ENCODE assay signal across 1 cellular context in genomic region chr14:93099187-93099586, GRCh38.
TF ChIP-seq lines count a peak whose summit lies in the region.

No MANE protein-coding gene starts in this region.

TF ChIP-seq in GM23338, 12 proteins besides CTCF, POLR2A, EP300 and RAD21 (continued from another document):
- TF ChIP-seq ZNF462 (CRISPR knock-in tag; IDR thresholded peaks at IDR 0.05) (no peak), STAT1 (IDR thresholded peaks at IDR 0.05; ENCODE audit: unreplicated experiment) (no peak), ZNF331 (CRISPR knock-in tag; IDR thresholded peaks at IDR 0.05; ENCODE audit: low read depth) (no peak), POLR2AphosphoS5 (IDR thresholded peaks at IDR 0.05; ENCODE audit: low read depth) (no peak), ZNF114 (CRISPR knock-in tag; IDR thresholded peaks at IDR 0.05) (no peak), NANOG (IDR thresholded peaks at IDR 0.05; ENCODE audit: borderline replicate concordance) (no peak)
- TF ChIP-seq, protein P1, sequence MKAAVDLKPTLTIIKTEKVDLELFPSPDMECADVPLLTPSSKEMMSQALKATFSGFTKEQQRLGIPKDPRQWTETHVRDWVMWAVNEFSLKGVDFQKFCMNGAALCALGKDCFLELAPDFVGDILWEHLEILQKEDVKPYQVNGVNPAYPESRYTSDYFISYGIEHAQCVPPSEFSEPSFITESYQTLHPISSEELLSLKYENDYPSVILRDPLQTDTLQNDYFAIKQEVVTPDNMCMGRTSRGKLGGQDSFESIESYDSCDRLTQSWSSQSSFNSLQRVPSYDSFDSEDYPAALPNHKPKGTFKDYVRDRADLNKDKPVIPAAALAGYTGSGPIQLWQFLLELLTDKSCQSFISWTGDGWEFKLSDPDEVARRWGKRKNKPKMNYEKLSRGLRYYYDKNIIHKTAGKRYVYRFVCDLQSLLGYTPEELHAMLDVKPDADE (IDR thresholded peaks at IDR 0.05) = no peak
- TF ChIP-seq, protein P2, sequence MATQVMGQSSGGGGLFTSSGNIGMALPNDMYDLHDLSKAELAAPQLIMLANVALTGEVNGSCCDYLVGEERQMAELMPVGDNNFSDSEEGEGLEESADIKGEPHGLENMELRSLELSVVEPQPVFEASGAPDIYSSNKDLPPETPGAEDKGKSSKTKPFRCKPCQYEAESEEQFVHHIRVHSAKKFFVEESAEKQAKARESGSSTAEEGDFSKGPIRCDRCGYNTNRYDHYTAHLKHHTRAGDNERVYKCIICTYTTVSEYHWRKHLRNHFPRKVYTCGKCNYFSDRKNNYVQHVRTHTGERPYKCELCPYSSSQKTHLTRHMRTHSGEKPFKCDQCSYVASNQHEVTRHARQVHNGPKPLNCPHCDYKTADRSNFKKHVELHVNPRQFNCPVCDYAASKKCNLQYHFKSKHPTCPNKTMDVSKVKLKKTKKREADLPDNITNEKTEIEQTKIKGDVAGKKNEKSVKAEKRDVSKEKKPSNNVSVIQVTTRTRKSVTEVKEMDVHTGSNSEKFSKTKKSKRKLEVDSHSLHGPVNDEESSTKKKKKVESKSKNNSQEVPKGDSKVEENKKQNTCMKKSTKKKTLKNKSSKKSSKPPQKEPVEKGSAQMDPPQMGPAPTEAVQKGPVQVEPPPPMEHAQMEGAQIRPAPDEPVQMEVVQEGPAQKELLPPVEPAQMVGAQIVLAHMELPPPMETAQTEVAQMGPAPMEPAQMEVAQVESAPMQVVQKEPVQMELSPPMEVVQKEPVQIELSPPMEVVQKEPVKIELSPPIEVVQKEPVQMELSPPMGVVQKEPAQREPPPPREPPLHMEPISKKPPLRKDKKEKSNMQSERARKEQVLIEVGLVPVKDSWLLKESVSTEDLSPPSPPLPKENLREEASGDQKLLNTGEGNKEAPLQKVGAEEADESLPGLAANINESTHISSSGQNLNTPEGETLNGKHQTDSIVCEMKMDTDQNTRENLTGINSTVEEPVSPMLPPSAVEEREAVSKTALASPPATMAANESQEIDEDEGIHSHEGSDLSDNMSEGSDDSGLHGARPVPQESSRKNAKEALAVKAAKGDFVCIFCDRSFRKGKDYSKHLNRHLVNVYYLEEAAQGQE (IDR thresholded peaks at IDR 0.05; ENCODE audit: unreplicated experiment) = no peak
